Comparison of ENCODE assay signal across 9 cellular contexts in the genomic region with DNA sequence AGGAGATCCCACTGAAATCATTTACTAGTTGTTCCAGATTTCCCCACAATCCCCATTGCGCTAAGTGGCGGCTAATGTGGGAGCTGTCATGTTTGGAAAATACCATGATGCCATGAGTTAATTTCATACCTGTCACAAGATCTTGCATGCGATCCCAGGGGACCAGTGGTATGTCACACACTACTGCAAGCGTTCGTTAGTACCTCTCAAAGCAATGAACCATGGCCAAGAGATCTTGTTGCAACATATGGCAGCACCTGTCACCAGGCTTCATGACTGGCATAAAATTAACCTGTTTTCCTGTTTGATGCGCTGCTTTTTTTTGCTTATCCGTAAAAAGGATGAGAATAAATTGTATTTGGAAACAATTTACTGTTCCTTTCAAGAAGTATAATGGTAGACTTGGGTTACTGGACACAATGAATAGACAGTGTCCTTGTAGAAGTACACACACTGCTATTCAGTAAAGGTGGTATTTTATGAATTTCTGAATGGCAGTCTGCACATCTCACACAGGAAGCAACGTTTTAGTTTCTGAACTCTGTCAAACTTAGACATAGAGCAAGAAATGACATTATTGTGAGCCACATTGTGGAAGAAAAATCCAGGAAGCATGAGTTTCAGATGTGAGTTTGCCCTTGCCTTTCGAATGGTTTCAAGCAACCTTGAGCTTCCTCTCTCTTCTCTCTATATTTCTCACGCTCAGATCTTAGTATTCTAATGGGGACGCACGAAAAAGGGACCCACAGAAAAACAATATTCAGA.
A peak's percentile ranks its signal among the peaks of the same experiment; 100 is the strongest.
DNase-seq lines count a peak whose midpoint lies in the region; ATAC-seq, FAIRE-seq and TF ChIP-seq lines count a peak whose summit lies in the region.
"Had no signal": no experiment of that assay in that cellular context is flagged by ENCODE, and none has a peak within 500 bp of the region (broad histone marks: within the 10 kb centered on the region; RNA-seq: fewer than 3 reads in every experiment).

No MANE protein-coding gene starts in this region.

- H3K27ac ChIP-seq in upper lobe of right lung (peak overlapping the region; percentile 26), HepG2 (ENCODE audit: extremely low read length, insufficient read depth, low read length) (no peak overlapping the region)

- WGBS in HepG2 (ENCODE audit: low lambda C conversion rate) = 36% methylated on average over 10 of the region's 12 CpGs

- H3K36me3 ChIP-seq in upper lobe of right lung (no peaks in the 10 kb centered on the region), HepG2 (replicated peaks in 1 of 2; ENCODE audit: control insufficient read depth in 1 of 2, insufficient read depth in 2 of 2, low read length in 2 of 2) (no peaks in the 10 kb centered on the region)

- H3K4me3 ChIP-seq in upper lobe of right lung = no peak overlapping the region
- no peak overlapping the region for H3K4me3 ChIP-seq in HepG2 (replicated peaks in 1 of 3; ENCODE audit: insufficient read depth in 1 of 3, low read depth in 2 of 3, low read length in 3 of 3)

- no peaks in the 10 kb centered on the region for H3K79me2 ChIP-seq in HepG2 (ENCODE audit: insufficient read depth, low read length)

- H3K4me1 ChIP-seq in upper lobe of right lung = no peaks in the 10 kb centered on the region
- no peaks in the 10 kb centered on the region for H3K4me1 ChIP-seq in HepG2 (ENCODE audit: insufficient read depth, low read length)

- TF ChIP-seq CTCF in upper lobe of right lung (IDR thresholded peaks at IDR 0.05) = no peak
- no peak for TF ChIP-seq CTCF in HepG2 (CRISPR knock-in tag; IDR thresholded peaks at IDR 0.05)

- BruUV-seq in HepG2 (replicated peaks; lab: Mats Ljungman, UMichigan) = no TSS peak

- DNase-seq in NCI-H82 (lab: John Stamatoyannopoulos, UW) = peak; percentile 26
- no peak for DNase-seq in NCI-H82 treated with DMSO at 0.1 percent for 48 hours (lab: John Stamatoyannopoulos, UW; ENCODE audit: unreplicated experiment)
- peak; percentile 86 for DNase-seq in NCI-H460 (ENCODE audit: extremely low read depth, low read depth)
- DNase-seq in upper lobe of right lung = no peak
- no peak for DNase-seq in stimulated activated CD4-positive, alpha-beta T cell treated with anti-CD3 and anti-CD28 coated beads, Interleukin-4, amount 100 ng/mL, for 1 hour
- DNase-seq in NCI-H2227 treated with DMSO at 0.1 percent for 48 hours (lab: John Stamatoyannopoulos, UW) = no peak
- no peak for DNase-seq in HepG2 (ENCODE audit: low spot score)

- ATAC-seq in HG03025 (IDR thresholded peaks at IDR 0.05; ENCODE audit: low FRiP score, unreplicated experiment) (peak; percentile 79), upper lobe of right lung (no peak), HepG2 (no peak)

- TF ChIP-seq RAD21 in HepG2 (CRISPR knock-in tag; IDR thresholded peaks at IDR 0.05) = no peak

- H3K4me2 ChIP-seq in HepG2 (ENCODE audit: low read depth, low read length) = no peak overlapping the region

- TF ChIP-seq EP300 in HepG2 (IDR thresholded peaks at IDR 0.05; ENCODE audit: low read depth in 2 of 2, low read length in 2 of 2) (no peak), HepG2 (CRISPR knock-in tag; IDR thresholded peaks at IDR 0.05; ENCODE audit: borderline replicate concordance) (no peak)

- H3K9ac ChIP-seq in HepG2 (ENCODE audit: insufficient read depth, low read depth, low read length) = no peak overlapping the region

- H3K9me3 ChIP-seq in upper lobe of right lung (no peaks in the 10 kb centered on the region), HepG2 (ENCODE audit: low read length) (no peaks in the 10 kb centered on the region)

- in situ Hi-C loops in HepG2 (cut with HindIII; ENCODE audit: extremely low pct_ligation_motif_present, low pct_unique_long_range_greater_than_20kb) = no loop called here

- H3K27me3 ChIP-seq in upper lobe of right lung (no peaks in the 10 kb centered on the region), HepG2 (ENCODE audit: control insufficient read depth in 1 of 2, insufficient read depth in 2 of 2, low read length in 2 of 2) (no peaks in the 10 kb centered on the region)

- H4K20me1 ChIP-seq in HepG2 (ENCODE audit: insufficient read depth, low read length) = no peaks in the 10 kb centered on the region

- POLR2A ChIA-PET in HepG2 (lab: Yijun Ruan, JAX) = no interaction called here

- intact Hi-C loops in upper lobe of right lung (cut with DNase I) (no loop called here), HepG2 (cut with micrococcal nuclease; ENCODE audit: unreplicated experiment) (no loop called here)

- CTCF ChIA-PET in HepG2 (lab: Yijun Ruan, JAX; ENCODE audit: low intra/inter-chr PET ratio, low total read pairs) = no interaction called here

- no peak for FAIRE-seq in HepG2 (lab: Jason Lieb, UNC)
- FAIRE-seq: endothelial cell of umbilical vein had no signal

- no peak overlapping the region for H2AFZ ChIP-seq in HepG2 (ENCODE audit: low read length)

- TF ChIP-seq POLR2A in HepG2 (IDR thresholded peaks at IDR 0.05; ENCODE audit: insufficient read depth in 1 of 2, low read depth in 2 of 2, low read length in 2 of 2) = no peak

TF ChIP-seq in HepG2, 621 proteins besides CTCF, POLR2A, EP300 and RAD21:
- TF ChIP-seq, protein P1, sequence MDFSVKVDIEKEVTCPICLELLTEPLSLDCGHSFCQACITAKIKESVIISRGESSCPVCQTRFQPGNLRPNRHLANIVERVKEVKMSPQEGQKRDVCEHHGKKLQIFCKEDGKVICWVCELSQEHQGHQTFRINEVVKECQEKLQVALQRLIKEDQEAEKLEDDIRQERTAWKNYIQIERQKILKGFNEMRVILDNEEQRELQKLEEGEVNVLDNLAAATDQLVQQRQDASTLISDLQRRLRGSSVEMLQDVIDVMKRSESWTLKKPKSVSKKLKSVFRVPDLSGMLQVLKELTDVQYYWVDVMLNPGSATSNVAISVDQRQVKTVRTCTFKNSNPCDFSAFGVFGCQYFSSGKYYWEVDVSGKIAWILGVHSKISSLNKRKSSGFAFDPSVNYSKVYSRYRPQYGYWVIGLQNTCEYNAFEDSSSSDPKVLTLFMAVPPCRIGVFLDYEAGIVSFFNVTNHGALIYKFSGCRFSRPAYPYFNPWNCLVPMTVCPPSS (IDR thresholded peaks at IDR 0.05) = no peak
- no peak for TF ChIP-seq NCOA2 (CRISPR knock-in tag; IDR thresholded peaks at IDR 0.05)
- TF ChIP-seq ZNF678 (CRISPR knock-in tag; IDR thresholded peaks at IDR 0.05) = no peak
- TF ChIP-seq MED8 (CRISPR knock-in tag; IDR thresholded peaks at IDR 0.05; ENCODE audit: insufficient replicate concordance) = no peak
- no peak for TF ChIP-seq BCL6 (CRISPR knock-in tag; IDR thresholded peaks at IDR 0.05)
- no peak for TF ChIP-seq ZNF572 (CRISPR knock-in tag; IDR thresholded peaks at IDR 0.05)
- TF ChIP-seq TERF1 (CRISPR knock-in tag; IDR thresholded peaks at IDR 0.05) = no peak

Comparison
In these comparisons a context has a peak if more than half of its experiments do, and no peak if none do; other contexts are left out.
1. DNase-seq: peak in NCI-H82 (single experiment) and NCI-H460 (single experiment); none in NCI-H82 treated with DMSO at 0.1 percent for 48 hours (single experiment), upper lobe of right lung (single experiment), stimulated activated CD4-positive, alpha-beta T cell treated with anti-CD3 and anti-CD28 coated beads, Interleukin-4, amount 100 ng/mL, for 1 hour (single experiment), NCI-H2227 treated with DMSO at 0.1 percent for 48 hours (single experiment) and HepG2 (single experiment).